ENCODE assay signal across 1 cellular context in genomic region chr3:162338514-162338913, GRCh38.
TF ChIP-seq lines count a peak whose summit lies in the region.

No MANE protein-coding gene starts in this region.

TF ChIP-seq in IMR-90, 13 proteins besides CTCF, POLR2A, EP300 and RAD21 (continued from another document):
- TF ChIP-seq, protein P1, sequence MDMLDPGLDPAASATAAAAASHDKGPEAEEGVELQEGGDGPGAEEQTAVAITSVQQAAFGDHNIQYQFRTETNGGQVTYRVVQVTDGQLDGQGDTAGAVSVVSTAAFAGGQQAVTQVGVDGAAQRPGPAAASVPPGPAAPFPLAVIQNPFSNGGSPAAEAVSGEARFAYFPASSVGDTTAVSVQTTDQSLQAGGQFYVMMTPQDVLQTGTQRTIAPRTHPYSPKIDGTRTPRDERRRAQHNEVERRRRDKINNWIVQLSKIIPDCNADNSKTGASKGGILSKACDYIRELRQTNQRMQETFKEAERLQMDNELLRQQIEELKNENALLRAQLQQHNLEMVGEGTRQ (IDR thresholded peaks at IDR 0.05; ENCODE audit: low read depth, low read length) = no peak
- TF ChIP-seq MAFK (IDR thresholded peaks at IDR 0.05; ENCODE audit: low read depth, low read length) (no peak), CHD1 (IDR thresholded peaks at IDR 0.05; ENCODE audit: low read depth, low read length) (no peak), BHLHE40 (IDR thresholded peaks at IDR 0.05; ENCODE audit: low read depth, low read length) (no peak), RCOR1 (IDR thresholded peaks at IDR 0.05; ENCODE audit: insufficient replicate concordance, low read length) (no peak), MAZ (IDR thresholded peaks at IDR 0.05; ENCODE audit: borderline replicate concordance, low read depth, low read length) (no peak), MXI1 (IDR thresholded peaks at IDR 0.05; ENCODE audit: borderline replicate concordance, low read depth, low read length) (no peak), CEBPB (IDR thresholded peaks at IDR 0.05; ENCODE audit: low read depth, low read length) (no peak), RFX5 (IDR thresholded peaks at IDR 0.05; ENCODE audit: low read depth, low read length) (no peak)
